2 cellular contexts compared by ENCODE assay signal in genomic region chr4:7165056-7165873, GRCh38. TPM values are rescaled to one million over a fixed set of nuclear protein-coding genes. Genes with fewer than 3 reads are reported as not detected.
"Had no signal": no experiment of that assay in that cellular context is flagged by ENCODE, and none has a peak within 500 bp of the region (broad histone marks: within the 10 kb centered on the region; RNA-seq: fewer than 3 reads in every experiment).

No MANE protein-coding gene starts in this region.

RNA-seq across cellular contexts. Expression of gene SORCS2, which starts 27.1 kb away (rescaled TPM):
- total RNA-seq: activated naive CD8-positive, alpha-beta T cell treated with anti-CD3 and anti-CD28 coated beads for 36 hours; K562 had no signal
